Comparison of ENCODE assay signal across 8 cellular contexts in the genomic region with DNA sequence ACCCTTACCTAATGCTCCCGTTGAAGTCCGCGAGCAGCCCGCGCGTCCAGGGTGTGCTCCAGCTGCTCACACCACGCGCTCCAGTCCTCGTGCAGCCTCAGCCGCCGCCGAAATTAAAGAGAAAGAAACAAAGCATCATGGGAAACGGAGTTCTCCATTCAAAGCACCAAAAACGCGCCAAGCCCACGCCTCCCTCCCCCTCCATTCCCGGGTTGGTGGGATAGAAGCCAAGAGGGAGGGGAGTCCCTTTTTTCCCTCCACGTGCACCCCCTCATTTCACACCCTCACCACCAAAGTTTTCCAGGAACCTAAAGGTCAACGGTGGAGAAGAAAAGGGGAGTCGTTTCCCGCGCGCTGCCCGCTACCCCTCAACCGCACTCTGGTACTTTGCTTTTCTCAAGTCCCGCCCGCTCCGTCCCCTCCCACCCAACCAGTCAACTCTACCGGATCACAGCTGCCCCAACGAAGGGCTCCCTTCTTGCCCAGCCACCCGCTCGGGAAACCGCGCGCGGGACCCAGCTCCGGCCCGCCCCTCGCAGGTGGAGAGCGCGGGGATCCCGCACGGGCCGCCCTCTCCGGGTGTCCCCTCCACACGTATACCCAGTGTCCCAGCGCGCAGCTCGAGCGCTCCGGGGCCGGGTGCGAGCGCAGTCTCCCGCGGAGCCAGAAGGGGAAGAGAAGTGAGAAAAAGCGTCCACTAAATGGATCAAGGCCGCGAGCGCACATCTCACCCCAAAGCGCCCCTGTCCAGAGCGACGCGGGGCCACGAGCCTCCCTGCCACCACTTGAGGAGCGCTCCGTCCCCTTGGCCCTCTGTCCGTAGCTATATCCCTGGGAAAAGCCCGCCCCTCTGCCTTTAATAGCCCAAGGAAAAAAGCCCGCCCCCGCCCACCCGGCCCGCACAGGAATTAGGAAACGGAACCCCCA.
DNase-seq lines count a peak whose midpoint lies in the region; ATAC-seq and TF ChIP-seq lines count a peak whose summit lies in the region.

No MANE protein-coding gene starts in this region.

- H3K9me3 Mint-ChIP-seq in activated CD4-positive, alpha-beta memory T cell treated with anti-CD3 and anti-CD28 coated beads for 36 hours, result no peaks in the 10 kb centered on the region
- H3K9me3 Mint-ChIP-seq in naive thymus-derived CD8-positive, alpha-beta T cell, result no peaks in the 10 kb centered on the region

- intact Hi-C loops in activated CD4-positive, alpha-beta memory T cell treated with anti-CD3 and anti-CD28 coated beads for 36 hours (cut with micrococcal nuclease), result loop anchor here (1.0 to 10.0 kb wide), 2 partner anchors 14 to 247 kb away; no protein-coding TSS in a partner anchor
- intact Hi-C loops in thyroid gland (cut with DNase I), result no loop called here

- CTCF ChIA-PET in activated CD4-positive, alpha-beta memory T cell treated with anti-CD3 and anti-CD28 coated beads for 36 hours (lab: Charles Lee), result interaction anchor here (1.0 kb wide), 1 partner anchor 13 kb away, joined by 3 read pairs; no protein-coding TSS in a partner anchor

- H3K4me1 Mint-ChIP-seq in activated CD4-positive, alpha-beta memory T cell treated with anti-CD3 and anti-CD28 coated beads for 36 hours (ENCODE audit: low read depth), result peaks cover 15% of the 10 kb centered on the region
- H3K4me1 Mint-ChIP-seq in naive thymus-derived CD8-positive, alpha-beta T cell, result peaks cover 3 to 12% (median 10%) of the 10 kb centered on the region in 4 donors

- no peak for TF ChIP-seq CTCF in thyroid gland (IDR thresholded peaks at IDR 0.05)

- peaks cover 0 to 4% of the 10 kb centered on the region in 2 donors for H3K27me3 ChIP-seq in esophagus (ENCODE audit: control insufficient read depth in 1 of 2, insufficient read depth in 2 of 2, low read length in 2 of 2)
- H3K27me3 ChIP-seq in thyroid gland, result no peaks in the 10 kb centered on the region

- 3 to 31% methylated on average over 48 to 74 of the region's 74 CpGs for WGBS in esophagus, 2 donors
- 3 to 6% methylated on average over 30 of the region's 74 CpGs for WGBS in thyroid gland, 2 donors

- POLR2A ChIA-PET in activated CD4-positive, alpha-beta memory T cell treated with anti-CD3 and anti-CD28 coated beads for 36 hours (lab: Charles Lee), result interaction anchor here (1.5 kb wide), 1 partner anchor 15 kb away, joined by 6 read pairs; no protein-coding TSS in a partner anchor
- POLR2A ChIA-PET in naive thymus-derived CD8-positive, alpha-beta T cell (lab: Charles Lee), result no interaction called here

- peak overlapping the region; percentile 78 for H3K4me3 Mint-ChIP-seq in activated CD4-positive, alpha-beta memory T cell treated with anti-CD3 and anti-CD28 coated beads for 36 hours
- peak overlapping the region; percentile 83 to 94 (median 92) for H3K4me3 Mint-ChIP-seq in naive thymus-derived CD8-positive, alpha-beta T cell

- peaks cover 13% of the 10 kb centered on the region for H3K27me3 Mint-ChIP-seq in activated CD4-positive, alpha-beta memory T cell treated with anti-CD3 and anti-CD28 coated beads for 36 hours
- peaks cover 0 to 3% (median 0%) of the 10 kb centered on the region in 5 donors for H3K27me3 Mint-ChIP-seq in naive thymus-derived CD8-positive, alpha-beta T cell

- no peak overlapping the region for H3K27ac Mint-ChIP-seq in activated CD4-positive, alpha-beta memory T cell treated with anti-CD3 and anti-CD28 coated beads for 36 hours
- H3K27ac Mint-ChIP-seq in naive thymus-derived CD8-positive, alpha-beta T cell, result peak overlapping the region in 6 of 10 donors; percentile 29 to 74 (median 66)

- H3K27ac ChIP-seq in esophagus (ENCODE audit: low read depth in 2 of 2, low read length in 1 of 2) (no peak overlapping the region), thyroid gland (no peak overlapping the region)

- H3K4me1 ChIP-seq in esophagus (ENCODE audit: control insufficient read depth in 2 of 2, insufficient read depth in 2 of 2, low read length in 1 of 2), result no peaks in the 10 kb centered on the region
- H3K4me1 ChIP-seq in thyroid gland, result peaks cover 0 to 4% of the 10 kb centered on the region in 2 donors

- H3K4me3 ChIP-seq in esophagus (ENCODE audit: low read depth in 1 of 2, low read length in 2 of 2) (peak overlapping the region; percentile 47 to 56), thyroid gland (replicated peaks in 1 of 3) (peak overlapping the region in 1 of 3 donors; percentile 27)

- H3K36me3 ChIP-seq in esophagus (ENCODE audit: control insufficient read depth in 2 of 2, insufficient read depth in 2 of 2, low read length in 1 of 2), result no peaks in the 10 kb centered on the region
- no peaks in the 10 kb centered on the region for H3K36me3 ChIP-seq in thyroid gland

- DNase-seq in activated CD4-positive, alpha-beta memory T cell treated with anti-CD3 and anti-CD28 coated beads for 36 hours, result peak; percentile 57
- peak in 5 of 10 donors; percentile 2 to 34 (median 17) for DNase-seq in naive thymus-derived CD8-positive, alpha-beta T cell
- DNase-seq in thyroid gland, result peak; percentile 20 to 32
- DNase-seq in NCI-H146 (lab: John Stamatoyannopoulos, UW), result no peak

- TF ChIP-seq POLR2A in thyroid gland (IDR thresholded peaks at IDR 0.05), result no peak

- H3K36me3 Mint-ChIP-seq in activated CD4-positive, alpha-beta memory T cell treated with anti-CD3 and anti-CD28 coated beads for 36 hours, result peaks cover 7% of the 10 kb centered on the region
- peaks cover 0 to 6% (median 0%) of the 10 kb centered on the region in 3 donors for H3K36me3 Mint-ChIP-seq in naive thymus-derived CD8-positive, alpha-beta T cell

- ATAC-seq in GM18861 (IDR thresholded peaks at IDR 0.05; ENCODE audit: unreplicated experiment) (peak; percentile 29), HG03571 (IDR thresholded peaks at IDR 0.05; ENCODE audit: unreplicated experiment) (peak; percentile 47), HG02623 (IDR thresholded peaks at IDR 0.05; ENCODE audit: unreplicated experiment) (no peak)
- peak; percentile 53 to 59 for ATAC-seq in naive thymus-derived CD8-positive, alpha-beta T cell

- peaks cover 0 to 3% of the 10 kb centered on the region in 2 donors for H3K9me3 ChIP-seq in esophagus (ENCODE audit: control insufficient read depth in 2 of 2, insufficient read depth in 1 of 2, low read depth in 1 of 2, low read length in 1 of 2)
- H3K9me3 ChIP-seq in thyroid gland, result no peaks in the 10 kb centered on the region
